24 cellular contexts compared by ENCODE assay signal in genomic region chr3:67723863-67724262, GRCh38.
"Had no signal": no experiment of that assay in that cellular context is flagged by ENCODE, and none has a peak within 500 bp of the region (broad histone marks: within the 10 kb centered on the region; RNA-seq: fewer than 3 reads in every experiment).

No MANE protein-coding gene starts in this region.

- H3K36me3 ChIP-seq: colonic mucosa, right lobe of liver, spleen, stomach, thoracic aorta, transverse colon had no signal

- DNase-seq: cerebellar nuclear complex; colonic mucosa; dermis blood vessel endothelial cell; effector CD4-positive, alpha-beta T cell; endodermal cell; erythroblast; foreskin keratinocyte; head of caudate nucleus; kidney glomerular epithelial cell; mucosa of descending colon; psoas muscle; retina; spleen; stimulated activated CD4-positive, alpha-beta T cell treated with anti-CD3 and anti-CD28 coated beads, Interleukin-2, amount 100 ng/mL, for 24 hours; stimulated activated CD4-positive, alpha-beta T cell treated with anti-CD3 and anti-CD28 coated beads, Interleukin-4, amount 100 ng/mL, for 4 hours; stimulated activated naive B cell treated with anti-CD40 and anti-IgM and Interleukin-4, amounts not matched to agents 10 μg/mL and 1 μg/mL and 100 μg/mL, for 72 hours; stomach; substantia nigra; transverse colon had no signal

- ATAC-seq: foreskin keratinocyte; mucosa of descending colon; natural killer cell treated with Interleukin-12 subunit alpha and Interleukin-12 subunit beta and Interleukin-15 and Interleukin-18, amount 100 ng/mL, for 72 hours; psoas muscle; stimulated activated naive B cell treated with anti-CD40 and anti-IgM and Interleukin-4, amounts not matched to agents 10 μg/mL and 1 μg/mL and 100 μg/mL, for 72 hours had no signal

- H3K4me1 ChIP-seq: colonic mucosa, foreskin keratinocyte, parathyroid adenoma, psoas muscle, spleen, stomach, transverse colon had no signal

- H3K27me3 ChIP-seq: colonic mucosa, foreskin keratinocyte, hepatocyte, right lobe of liver, spleen, stomach, transverse colon had no signal

- H3K9me3 ChIP-seq: colonic mucosa, psoas muscle, thoracic aorta had no signal

- H3K4me3 ChIP-seq: colonic mucosa, hepatocyte, mucosa of descending colon, psoas muscle, right lobe of liver, spleen, stomach, thoracic aorta, transverse colon had no signal

- H3K27ac ChIP-seq: colonic mucosa, foreskin keratinocyte, hepatocyte, parathyroid adenoma, psoas muscle, spleen, stomach, thoracic aorta, transverse colon had no signal
